Comparison of ENCODE assay signal across 11 cellular contexts in genomic region chr5:172797800-172798199, GRCh38. TPM values are rescaled to one million over a fixed set of nuclear protein-coding genes. Genes with fewer than 3 reads are reported as not detected.
DNase-seq lines count a peak whose midpoint lies in the region; ATAC-seq, FAIRE-seq and TF ChIP-seq lines count a peak whose summit lies in the region.
"Had no signal": no experiment of that assay in that cellular context is flagged by ENCODE, and none has a peak within 500 bp of the region (broad histone marks: within the 10 kb centered on the region; RNA-seq: fewer than 3 reads in every experiment).

No MANE protein-coding gene starts in this region.

- DNase-seq in A549 (ENCODE audit: low read depth in 1 of 2, low spot score in 1 of 2) (no peak), MM.1S (no peak), NCI-H2196 treated with DMSO at 0.1 percent for 48 hours (lab: John Stamatoyannopoulos, UW; ENCODE audit: unreplicated experiment) (no peak), AG20443 (ENCODE audit: low spot score) (no peak)
- no peak for DNase-seq in effector memory CD8-positive, alpha-beta T cell
- DNase-seq in stimulated activated naive CD8-positive, alpha-beta T cell treated with anti-CD3 and anti-CD28 coated beads, Interleukin-15, Interleukin-2, amounts not matched to agents 100 U/mL and 50 U/mL, for 24 hours: no peak
- DNase-seq: CD4-positive, CD25-positive, alpha-beta regulatory T cell; NCI-H524 treated with DMSO at 0.1 percent for 48 hours had no signal

- H3K9me2 ChIP-seq in MM.1S (replicated peaks; ENCODE audit: insufficient read depth, low read length): no peaks in the 10 kb centered on the region

- no peak overlapping the region for H3K27ac Mint-ChIP-seq in effector memory CD8-positive, alpha-beta T cell
- H3K27ac Mint-ChIP-seq: activated naive CD4-positive, alpha-beta T cell treated with anti-CD3 and anti-CD28 coated beads, Interleukin-2, amount 50 U/mL, for 24 hours had no signal

- H3K9me3 ChIP-seq in A549 (0 out of 3 replicates have a peak, but pooled peaks cover 4% of the 10 kb centered on the region), MM.1S (replicated peaks; ENCODE audit: insufficient read depth, low read length) (no peaks in the 10 kb centered on the region), neutrophil (no peaks in the 10 kb centered on the region)

- H3K27me3 ChIP-seq in MM.1S (replicated peaks; ENCODE audit: insufficient read depth, low read length) (no peaks in the 10 kb centered on the region), neutrophil (no peaks in the 10 kb centered on the region)

- no peaks in the 10 kb centered on the region for H3F3A ChIP-seq in MM.1S (ENCODE audit: insufficient read depth, low read length)

- FAIRE-seq in A549 (lab: Jason Lieb, UNC): no peak

- H3K36me3 ChIP-seq in MM.1S (replicated peaks; ENCODE audit: insufficient read depth, low read length) (no peaks in the 10 kb centered on the region), neutrophil (no peaks in the 10 kb centered on the region)

- no peak overlapping the region for H3K9ac ChIP-seq in MM.1S (ENCODE audit: low read length)

- CTCF ChIA-PET in A549 (lab: Yijun Ruan, JAX): interaction anchor here (1.0 to 4.0 kb wide), 8 partner anchors 11 to 134 kb away, joined by 3 to 21 read pairs (median 4); partner anchors contain the start of gene DUSP1

- POLR2A ChIA-PET in A549 (lab: Yijun Ruan, JAX): interaction anchor here (0.6 to 2.3 kb wide), 5 partner anchors 10 to 71 kb away, joined by 3 to 24 read pairs (median 6); partner anchors contain the start of gene DUSP1

- H3K36me3 Mint-ChIP-seq in effector memory CD8-positive, alpha-beta T cell (ENCODE audit: insufficient read depth): no peaks in the 10 kb centered on the region
- H3K36me3 Mint-ChIP-seq: activated naive CD4-positive, alpha-beta T cell treated with anti-CD3 and anti-CD28 coated beads, Interleukin-2, amount 50 U/mL, for 24 hours; CD4-positive, CD25-positive, alpha-beta regulatory T cell had no signal

- TF ChIP-seq RAD21 in A549 (conservative IDR thresholded peaks at IDR 0.05 in 1 of 2, IDR thresholded peaks at IDR 0.05 in 1 of 2): no peak

- no peak for ATAC-seq in A549
- peak; percentile 51 for ATAC-seq in effector memory CD8-positive, alpha-beta T cell (replicated peaks)
- ATAC-seq in stimulated activated naive CD8-positive, alpha-beta T cell treated with anti-CD3 and anti-CD28 coated beads, Interleukin-15, Interleukin-2, amounts not matched to agents 100 U/mL and 50 U/mL, for 24 hours: no peak
- no peak for ATAC-seq in GM21723 (IDR thresholded peaks at IDR 0.05; ENCODE audit: unreplicated experiment)

- H3K4me3 ChIP-seq in A549 (no peak overlapping the region), MM.1S (ENCODE audit: low read length) (no peak overlapping the region), neutrophil (ENCODE audit: low read depth in 1 of 2, low read length in 1 of 2) (peak overlapping the region; percentile 24 to 42)

- TF ChIP-seq CTCF in A549 (IDR thresholded peaks at IDR 0.05): no peak
- no peak for TF ChIP-seq CTCF in MM.1S (IDR thresholded peaks at IDR 0.05; ENCODE audit: low read length)
- TF ChIP-seq CTCF in neutrophil (IDR thresholded peaks at IDR 0.05): no peak

- peaks cover 0 to 8% of the 10 kb centered on the region in 2 donors for H3K4me1 Mint-ChIP-seq in effector memory CD8-positive, alpha-beta T cell (ENCODE audit: low read depth in 2 of 2)
- H3K4me1 Mint-ChIP-seq: activated naive CD4-positive, alpha-beta T cell treated with anti-CD3 and anti-CD28 coated beads, Interleukin-2, amount 50 U/mL, for 24 hours had no signal

- no peaks in the 10 kb centered on the region for H3K27me3 Mint-ChIP-seq in effector memory CD8-positive, alpha-beta T cell
- H3K27me3 Mint-ChIP-seq: activated naive CD4-positive, alpha-beta T cell treated with anti-CD3 and anti-CD28 coated beads, Interleukin-2, amount 50 U/mL, for 24 hours; CD4-positive, CD25-positive, alpha-beta regulatory T cell had no signal

- TF ChIP-seq EP300 in A549 (IDR thresholded peaks at IDR 0.05): no peak

- H2AFZ ChIP-seq in MM.1S (ENCODE audit: low read length): no peak overlapping the region; the same call in 1 of the 2 replicates

- H3K4me1 ChIP-seq in A549 (peaks cover 67% of the 10 kb centered on the region), MM.1S (ENCODE audit: low read length) (0 out of 2 replicates have a peak, but pooled peaks cover 4% of the 10 kb centered on the region), neutrophil (ENCODE audit: control insufficient read depth in 1 of 2, insufficient read depth in 1 of 2, low read depth in 1 of 2, low read length in 1 of 2) (peaks cover 94 to 99% of the 10 kb centered on the region in 2 experiments)

- H4K20me1 ChIP-seq in MM.1S (ENCODE audit: insufficient read depth, low read length): no peaks in the 10 kb centered on the region

- WGBS in A549 (ENCODE audit: missing lambda C conversion rate): 85% methylated on average over 5 of the region's 5 CpGs

- no peak for TF ChIP-seq POLR2A in A549 (IDR thresholded peaks at IDR 0.05; ENCODE audit: low read length)

- H3K4me3 Mint-ChIP-seq in effector memory CD8-positive, alpha-beta T cell: no peak overlapping the region
- H3K4me3 Mint-ChIP-seq: activated naive CD4-positive, alpha-beta T cell treated with anti-CD3 and anti-CD28 coated beads, Interleukin-2, amount 50 U/mL, for 24 hours had no signal

- peak overlapping the region; percentile 61 for H3K4me2 ChIP-seq in A549
- H3K4me2 ChIP-seq in MM.1S (ENCODE audit: low read depth, low read length): peak overlapping the region; percentile 30

- no peaks in the 10 kb centered on the region for H3K79me2 ChIP-seq in MM.1S (ENCODE audit: low read length)

- H3K27ac ChIP-seq in A549: peak overlapping the region; percentile 72 to 82
- H3K27ac ChIP-seq in MM.1S (ENCODE audit: low read length): no peak overlapping the region
- peak overlapping the region; percentile 100 for H3K27ac ChIP-seq in neutrophil

- no peaks in the 10 kb centered on the region for H3K9me3 Mint-ChIP-seq in effector memory CD8-positive, alpha-beta T cell
- H3K9me3 Mint-ChIP-seq: activated naive CD4-positive, alpha-beta T cell treated with anti-CD3 and anti-CD28 coated beads, Interleukin-2, amount 50 U/mL, for 24 hours; CD4-positive, CD25-positive, alpha-beta regulatory T cell had no signal

TF ChIP-seq in A549, 52 proteins besides CTCF, POLR2A, EP300 and RAD21:
- TF ChIP-seq CHD2 (IDR thresholded peaks at IDR 0.05; ENCODE audit: low read length, partially characterized antibody) (no peak), PBX3 (IDR thresholded peaks at IDR 0.05) (no peak), CBX2 (IDR thresholded peaks at IDR 0.05; ENCODE audit: borderline replicate concordance, low read depth) (no peak), NFE2L2 (conservative IDR thresholded peaks at IDR 0.05; ENCODE audit: low read length) (no peak), NR3C1 (IDR thresholded peaks at IDR 0.05) (no peak), HOXA7 (CRISPR knock-in tag; IDR thresholded peaks at IDR 0.05) (no peak), JUNB (IDR thresholded peaks at IDR 0.05) (no peak), FOSL2 (IDR thresholded peaks at IDR 0.05) (no peak), FOSL2 (CRISPR knock-in tag; IDR thresholded peaks at IDR 0.05) (no peak), SREBF2 (IDR thresholded peaks at IDR 0.05) (no peak), BCL3 (IDR thresholded peaks at IDR 0.05) (no peak), KDM1A (IDR thresholded peaks at IDR 0.05; ENCODE audit: low read depth) (no peak), JUN (IDR thresholded peaks at IDR 0.05) (no peak), POLR2AphosphoS2 (conservative IDR thresholded peaks at IDR 0.05; ENCODE audit: low read length) (no peak), PHF8 (IDR thresholded peaks at IDR 0.05; ENCODE audit: borderline replicate concordance, low read depth) (no peak), NPAS2 (CRISPR knock-in tag; IDR thresholded peaks at IDR 0.05; ENCODE audit: borderline replicate concordance) (no peak), SMC3 (IDR thresholded peaks at IDR 0.05) (no peak), CBX8 (IDR thresholded peaks at IDR 0.05) (no peak)

RNA-seq across cellular contexts. Expression of gene DUSP1, which starts 26.8 kb away (rescaled TPM):
- polyA plus RNA-seq in A549 (2011; rRNA removed) (525 and 594 TPM in 2 replicates), A549 (2017; fragmentation: RNase III; extraction: RNeasy Plus Mini Kit Qiagen cat#74134 plus additional on column Dnase treatment) (191 to 207 TPM (median 203 TPM) in 3 replicates)
- 540 and 757 TPM in 2 replicates for polyA plus RNA-seq in A549 (2012; cell fraction: cytosol; rRNA removed)
- 1,192 and 1,375 TPM in 2 replicates for polyA plus RNA-seq in A549 (2012; cell fraction: nucleus; rRNA removed)
- 620 and 630 TPM in 2 replicates for polyA minus RNA-seq in A549 (2011; rRNA and poly(A)+ RNA removed)

RNA-seq across cellular contexts. Expression of gene ERGIC1, which starts 36.3 kb away (rescaled TPM):
- polyA plus RNA-seq in A549 (2011; rRNA removed) (176 and 208 TPM in 2 replicates), A549 (2017; fragmentation: RNase III; extraction: RNeasy Plus Mini Kit Qiagen cat#74134 plus additional on column Dnase treatment) (289 to 322 TPM (median 304 TPM) in 3 replicates)
- 184 and 254 TPM in 2 replicates for polyA plus RNA-seq in A549 (2012; cell fraction: cytosol; rRNA removed)
- polyA plus RNA-seq in A549 (2012; cell fraction: nucleus; rRNA removed): 131 and 150 TPM in 2 replicates
- 418 and 510 TPM in 2 replicates for polyA minus RNA-seq in A549 (2011; rRNA and poly(A)+ RNA removed)

Comparison
In these comparisons a context has a peak if more than half of its experiments do, and no peak if none do; other contexts are left out.
1. H3K4me3 ChIP-seq: peak in neutrophil (2 of 2); none in A549 (single experiment) and MM.1S (single experiment).